In genomic region chr13:114104626-114105350, GRCh38 we compare ENCODE assay signal across 9 cellular contexts. TPM values are rescaled to one million over a fixed set of nuclear protein-coding genes. Genes with fewer than 3 reads are reported as not detected.
DNase-seq lines count a peak whose midpoint lies in the region; ATAC-seq and TF ChIP-seq lines count a peak whose summit lies in the region.
"Had no signal": no experiment of that assay in that cellular context is flagged by ENCODE, and none has a peak within 500 bp of the region (broad histone marks: within the 10 kb centered on the region; RNA-seq: fewer than 3 reads in every experiment).

No MANE protein-coding gene starts in this region.

- H3K4me1 ChIP-seq in CD4-positive, alpha-beta memory T cell (ENCODE audit: insufficient read depth, low read length), result peaks cover 90% of the 10 kb centered on the region
- peaks cover 62% of the 10 kb centered on the region for H3K4me1 ChIP-seq in Panc1 (ENCODE audit: control insufficient read depth, insufficient read depth, low read length)
- peaks cover 17% of the 10 kb centered on the region for H3K4me1 ChIP-seq in rectal smooth muscle tissue (ENCODE audit: control insufficient read depth, insufficient read depth, low read length)

- ATAC-seq in Panc1 (no peak), left cardiac atrium (no peak)

- H3K4me3 Mint-ChIP-seq in CD4-positive, alpha-beta memory T cell, result peak overlapping the region; percentile 12 to 58 (median 37)

- no peaks in the 10 kb centered on the region for H3K27me3 ChIP-seq in CD4-positive, alpha-beta memory T cell (ENCODE audit: insufficient read depth, low read length)
- H3K27me3 ChIP-seq in Panc1 (ENCODE audit: control insufficient read depth, insufficient read depth, low read length) (no peaks in the 10 kb centered on the region), rectal smooth muscle tissue (ENCODE audit: control insufficient read depth, insufficient read depth, low read length) (no peaks in the 10 kb centered on the region)

- H3K36me3 ChIP-seq in CD4-positive, alpha-beta memory T cell (ENCODE audit: insufficient read depth, low read length), result peaks cover 51% of the 10 kb centered on the region
- H3K36me3 ChIP-seq in Panc1 (ENCODE audit: control insufficient read depth, insufficient read depth, low read length) (no peaks in the 10 kb centered on the region), rectal smooth muscle tissue (ENCODE audit: control insufficient read depth, insufficient read depth, low read length) (peaks cover 2% of the 10 kb centered on the region)

- TF ChIP-seq CTCF in Panc1 (IDR thresholded peaks at IDR 0.05), result no peak

- peak in 1 of 5 donors; percentile 37 for DNase-seq in CD4-positive, alpha-beta memory T cell
- DNase-seq in Panc1 (ENCODE audit: low read depth, low spot score), result no peak
- peak; percentile 17 for DNase-seq in left cardiac atrium
- no peak for DNase-seq in OCI-M1 (lab: John Stamatoyannopoulos, UW)
- DNase-seq in Ammon's horn (ENCODE audit: low spot score), result no peak
- DNase-seq in NCI-H187 treated with DMSO at 0.1 percent for 48 hours (lab: John Stamatoyannopoulos, UW), result no peak
- no peak for DNase-seq in hypothalamus (lab: John Stamatoyannopoulos, UW)
- DNase-seq: NCI-H2107 had no signal

- peaks cover 0 to 19% (median 0%) of the 10 kb centered on the region in 8 donors for H3K9me3 Mint-ChIP-seq in CD4-positive, alpha-beta memory T cell

- H3K4me3 ChIP-seq in CD4-positive, alpha-beta memory T cell (ENCODE audit: low read length in 2 of 2), result no peak overlapping the region
- no peak overlapping the region for H3K4me3 ChIP-seq in Panc1 (ENCODE audit: low read depth in 2 of 2, low read length in 2 of 2)
- H3K4me3 ChIP-seq in rectal smooth muscle tissue (ENCODE audit: low read length), result no peak overlapping the region

- no peak overlapping the region for H3K9ac ChIP-seq in rectal smooth muscle tissue (ENCODE audit: low read length)

- H3K27ac ChIP-seq in CD4-positive, alpha-beta memory T cell (ENCODE audit: low read depth, low read length), result peak overlapping the region; percentile 3
- peak overlapping the region; percentile 81 for H3K27ac ChIP-seq in Panc1 (ENCODE audit: low read length)
- peak overlapping the region; percentile 41 for H3K27ac ChIP-seq in rectal smooth muscle tissue (ENCODE audit: low read depth, low read length)

- H3K36me3 Mint-ChIP-seq in CD4-positive, alpha-beta memory T cell, result peaks cover 27 to 58% of the 10 kb centered on the region in 2 donors

- intact Hi-C loops in CD4-positive, alpha-beta memory T cell (cut with micrococcal nuclease), result no loop called here
- intact Hi-C loops in Panc1 (cut with micrococcal nuclease; ENCODE audit: unreplicated experiment), result loop anchor here (5.0 kb wide), 1 partner anchor 37 kb away; no protein-coding TSS in a partner anchor
- intact Hi-C loops in left cardiac atrium (cut with DNase I), result no loop called here

- H3K9me3 ChIP-seq in CD4-positive, alpha-beta memory T cell (ENCODE audit: control insufficient read depth in 1 of 2, low read length in 2 of 2), result no peaks in the 10 kb centered on the region
- no peaks in the 10 kb centered on the region for H3K9me3 ChIP-seq in Panc1 (ENCODE audit: control insufficient read depth, insufficient read depth, low read depth, low read length)

- POLR2A ChIA-PET in CD4-positive, alpha-beta memory T cell (lab: Charles Lee; ENCODE audit: partially characterized antibody), result no interaction called here
- POLR2A ChIA-PET in Panc1 (lab: Charles Lee), result no interaction called here

- peak overlapping the region; percentile 46 to 90 (median 70) for H3K27ac Mint-ChIP-seq in CD4-positive, alpha-beta memory T cell

- in situ Hi-C loops in Panc1 (cut with HindIII; ENCODE audit: low pct_unique_long_range_greater_than_20kb, low sequenced_read_pairs), result no loop called here

- CTCF ChIA-PET in CD4-positive, alpha-beta memory T cell (lab: Charles Lee; ENCODE audit: partially characterized antibody), result no interaction called here
- CTCF ChIA-PET in Panc1 (lab: Charles Lee), result interaction anchor here (0.7 kb wide), 1 partner anchor 27 kb away, joined by 9 read pairs; no protein-coding TSS in a partner anchor

- peaks cover 35 to 87% (median 64%) of the 10 kb centered on the region in 4 donors for H3K4me1 Mint-ChIP-seq in CD4-positive, alpha-beta memory T cell

- no TSS peak for BruUV-seq in Panc1 (replicated peaks; lab: Mats Ljungman, UMichigan)

- no peaks in the 10 kb centered on the region for H3K27me3 Mint-ChIP-seq in CD4-positive, alpha-beta memory T cell

RNA-seq across cellular contexts. Expression of gene RASA3, which starts 27.6 kb away (rescaled TPM):
- total RNA-seq in CD4-positive, alpha-beta memory T cell, result 100 to 1,000 TPM; 171 to 174 TPM
- 100 to 1,000 TPM in 1 of 2 donors, 10 to 100 TPM in 1; 65.5 to 141 TPM for polyA plus RNA-seq in CD4-positive, alpha-beta memory T cell
- 33.7 TPM for total RNA-seq in Panc1 (2021; ENCODE audit: unreplicated experiment)
- 38.4 TPM for polyA plus RNA-seq in Panc1 (2012; ENCODE audit: insufficient read length)
- total RNA-seq in left cardiac atrium, result 10 to 100 TPM; 19.9 to 20.1 TPM

Comparison
In these comparisons a context has a peak if more than half of its experiments do, and no peak if none do; other contexts are left out.
1. H3K27ac ChIP-seq: peak in every context shown above with its lines; median percentile 81 in Panc1; 41 in rectal smooth muscle tissue; 3 in CD4-positive, alpha-beta memory T cell.